Comparison of ENCODE assay signal across 9 cellular contexts in the genomic region with DNA sequence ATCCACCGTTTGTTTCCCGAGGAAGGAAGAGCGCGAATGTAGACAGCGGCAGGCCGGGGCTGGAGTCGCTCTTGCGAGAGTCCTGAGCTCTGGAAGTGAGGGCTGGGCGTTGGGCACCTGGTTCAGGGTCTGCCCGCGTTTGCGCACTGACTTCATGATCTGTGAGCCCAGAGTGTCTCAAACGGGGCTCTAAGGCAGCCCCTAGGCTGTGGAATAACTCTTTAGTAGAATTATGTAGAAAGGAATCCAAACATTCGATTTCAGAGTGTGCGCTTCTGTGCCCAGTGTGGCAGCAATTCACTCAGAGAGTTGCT. TPM values are rescaled to one million over a fixed set of nuclear protein-coding genes. Genes with fewer than 3 reads are reported as not detected.
A peak's percentile ranks its signal among the peaks of the same experiment; 100 is the strongest.
DNase-seq lines count a peak whose midpoint lies in the region; ATAC-seq and TF ChIP-seq lines count a peak whose summit lies in the region.
"Had no signal": no experiment of that assay in that cellular context is flagged by ENCODE, and none has a peak within 500 bp of the region (broad histone marks: within the 10 kb centered on the region; RNA-seq: fewer than 3 reads in every experiment).

No MANE protein-coding gene starts in this region.

- RAD21 ChIA-PET in HCT116 (lab: Charles Lee; ENCODE audit: low non-redundant PET in 1 of 2, low total read pairs in 2 of 2, uncharacterized antibody in 2 of 2, unreplicated experiment in 2 of 2) = no interaction called here

- no peaks in the 10 kb centered on the region for H4K20me1 ChIP-seq in HCT116 (ENCODE audit: insufficient read depth)

- peak overlapping the region; percentile 78 for H2AFZ ChIP-seq in HCT116 (ENCODE audit: low read depth, low read length, poor library complexity, severe bottlenecking)

- H3K27me3 ChIP-seq in HCT116 (ENCODE audit: insufficient read depth, low read length) = no peaks in the 10 kb centered on the region; the same call in 1 of the 2 replicates
- peaks cover 53% of the 10 kb centered on the region for H3K27me3 ChIP-seq in skeletal muscle satellite cell (ENCODE audit: control insufficient read depth, insufficient read depth, low read length)

- TF ChIP-seq RAD21 in HCT116 (IDR thresholded peaks at IDR 0.05; ENCODE audit: low read depth) = no peak

- no peaks in the 10 kb centered on the region for H3K36me3 Mint-ChIP-seq in activated T-helper 2 cell treated with anti-CD3 and anti-CD28 coated beads, Interferon-gamma antibody, Interleukin-2, Interleukin-4, amounts not matched to agents 10 μg/mL and 5 μg/mL and 100 μg/mL, durations not matched to agents 14 hours and 24 hours and 36 hours (ENCODE audit: low read depth)

- ATAC-seq in HCT116 (no peak), HG03108 (IDR thresholded peaks at IDR 0.05; ENCODE audit: unreplicated experiment) (no peak), GM21367 (IDR thresholded peaks at IDR 0.05; ENCODE audit: unreplicated experiment) (no peak)

- TF ChIP-seq POLR2A in HCT116 (IDR thresholded peaks at IDR 0.05; ENCODE audit: borderline replicate concordance, extremely low read depth, insufficient read depth, insufficient read length) = no peak

- H3K4me1 Mint-ChIP-seq in activated T-helper 2 cell treated with anti-CD3 and anti-CD28 coated beads, Interferon-gamma antibody, Interleukin-2, Interleukin-4, amounts not matched to agents 10 μg/mL and 5 μg/mL and 100 μg/mL, durations not matched to agents 14 hours and 24 hours and 36 hours (ENCODE audit: low read depth) = peaks cover 12% of the 10 kb centered on the region

- peak overlapping the region; percentile 42 for H3K4me3 Mint-ChIP-seq in activated T-helper 2 cell treated with anti-CD3 and anti-CD28 coated beads, Interferon-gamma antibody, Interleukin-2, Interleukin-4, amounts not matched to agents 10 μg/mL and 5 μg/mL and 100 μg/mL, durations not matched to agents 14 hours and 24 hours and 36 hours (ENCODE audit: low read depth)

- no peak for TF ChIP-seq CTCF in HCT116 (IDR thresholded peaks at IDR 0.05 in 2 of 3, conservative IDR thresholded peaks at IDR 0.05 in 1 of 3; ENCODE audit: borderline replicate concordance in 1 of 3, insufficient read depth in 1 of 3, low read depth in 2 of 3, low read length in 2 of 3)

- POLR2A ChIA-PET in HCT116 (lab: Charles Lee) = no interaction called here

- peaks cover 56% of the 10 kb centered on the region for H3K27me3 Mint-ChIP-seq in activated T-helper 2 cell treated with anti-CD3 and anti-CD28 coated beads, Interferon-gamma antibody, Interleukin-2, Interleukin-4, amounts not matched to agents 10 μg/mL and 5 μg/mL and 100 μg/mL, durations not matched to agents 14 hours and 24 hours and 36 hours (ENCODE audit: low read depth)

- H3K4me1 ChIP-seq in HCT116 (ENCODE audit: control insufficient read depth in 1 of 2, insufficient read depth in 2 of 2, low read length in 2 of 2) (peaks cover 7 to 26% of the 10 kb centered on the region in 2 experiments; a peak in 3 of 4 replicates), skeletal muscle satellite cell (ENCODE audit: control insufficient read depth, insufficient read depth, low read length) (peaks cover 21% of the 10 kb centered on the region)

- no peak for DNase-seq in HCT116 (ENCODE audit: low read depth, low spot score)
- no peak for DNase-seq in activated T-helper 2 cell treated with anti-CD3 and anti-CD28 coated beads, Interferon-gamma antibody, Interleukin-2, Interleukin-4, amounts not matched to agents 10 μg/mL and 5 μg/mL and 100 μg/mL, durations not matched to agents 14 hours and 24 hours and 36 hours (ENCODE audit: low spot score)
- no peak for DNase-seq in ureter (ENCODE audit: low spot score)
- no peak for DNase-seq in DMS153 (lab: John Stamatoyannopoulos, UW)

- peak overlapping the region; percentile 52 to 72 for H3K4me3 ChIP-seq in HCT116 (replicated peaks in 1 of 2; ENCODE audit: low read depth in 1 of 2, low read length in 2 of 2)
- H3K4me3 ChIP-seq in iPS-18c (ENCODE audit: insufficient read depth, low read depth, low read length) = peak overlapping the region; percentile 59; the same call in 1 of the 2 replicates
- H3K4me3 ChIP-seq in skeletal muscle satellite cell (ENCODE audit: low read length) = peak overlapping the region; percentile 65

- no peak overlapping the region for H3K27ac Mint-ChIP-seq in activated T-helper 2 cell treated with anti-CD3 and anti-CD28 coated beads, Interferon-gamma antibody, Interleukin-2, Interleukin-4, amounts not matched to agents 10 μg/mL and 5 μg/mL and 100 μg/mL, durations not matched to agents 14 hours and 24 hours and 36 hours

- no peak overlapping the region for H3K27ac ChIP-seq in HCT116 (ENCODE audit: low read depth, low read length)

- H3K9me3 ChIP-seq in HCT116 (ENCODE audit: control insufficient read depth in 1 of 2, insufficient read depth in 1 of 2, low read depth in 1 of 2, low read length in 2 of 2) = peaks cover 0 to 6% of the 10 kb centered on the region in 2 experiments; a peak in 1 of 4 replicates
- H3K9me3 ChIP-seq in iPS-18c (ENCODE audit: control insufficient read depth, insufficient read depth, low read length) = no peaks in the 10 kb centered on the region
- no peaks in the 10 kb centered on the region for H3K9me3 ChIP-seq in skeletal muscle satellite cell (replicated peaks; ENCODE audit: low read length)

- no TSS peak for BruUV-seq in HCT116 (replicated peaks; lab: Mats Ljungman, UMichigan)

- H3K9ac ChIP-seq in HCT116 (ENCODE audit: low read length) = peak overlapping the region; percentile 45
- H3K9ac ChIP-seq in skeletal muscle satellite cell (ENCODE audit: low read depth, low read length) = peak overlapping the region; percentile 32

- H3K4me2 ChIP-seq in HCT116 (ENCODE audit: low read length) (peak overlapping the region; percentile 100), skeletal muscle satellite cell (ENCODE audit: low read length) (peak overlapping the region; percentile 86)

- intact Hi-C loops in HCT116 (cut with micrococcal nuclease) = no loop called here
- intact Hi-C loops in activated T-helper 2 cell treated with anti-CD3 and anti-CD28 coated beads, Interferon-gamma antibody, Interleukin-2, Interleukin-4, amounts not matched to agents 10 μg/mL and 5 μg/mL and 100 μg/mL, durations not matched to agents 14 hours and 24 hours and 36 hours (cut with micrococcal nuclease) = no loop called here

- H3K36me3 ChIP-seq in HCT116 (ENCODE audit: control insufficient read depth in 1 of 2, insufficient read depth in 2 of 2, low read length in 2 of 2) (no peaks in the 10 kb centered on the region), skeletal muscle satellite cell (ENCODE audit: insufficient read depth, low read length) (no peaks in the 10 kb centered on the region)

- CTCF ChIA-PET in HCT116 (lab: Charles Lee) = interaction anchor here (1.0 to 1.8 kb wide), 6 partner anchors 30 to 287 kb away, joined by 3 to 7 read pairs (median 4); no protein-coding TSS in a partner anchor

- peaks cover 10% of the 10 kb centered on the region for H3K9me3 Mint-ChIP-seq in activated T-helper 2 cell treated with anti-CD3 and anti-CD28 coated beads, Interferon-gamma antibody, Interleukin-2, Interleukin-4, amounts not matched to agents 10 μg/mL and 5 μg/mL and 100 μg/mL, durations not matched to agents 14 hours and 24 hours and 36 hours

- no peaks in the 10 kb centered on the region for H3K9me2 ChIP-seq in HCT116 (ENCODE audit: insufficient read depth)

- no peaks in the 10 kb centered on the region for H3K79me2 ChIP-seq in HCT116 (ENCODE audit: insufficient read depth, low read length)

TF ChIP-seq in HCT116, 20 proteins besides CTCF, POLR2A, EP300 and RAD21 (continues in another document):
- TF ChIP-seq CBX3 (IDR thresholded peaks at IDR 0.05; ENCODE audit: low read depth) (no peak), POLR2AphosphoS5 (IDR thresholded peaks at IDR 0.05; ENCODE audit: low read depth, low read length) (no peak), SIN3A (IDR thresholded peaks at IDR 0.05; ENCODE audit: low read depth) (no peak), EZH2phosphoT487 (IDR thresholded peaks at IDR 0.05; ENCODE audit: borderline replicate concordance) (no peak), JUND (IDR thresholded peaks at IDR 0.05) (no peak), ZFX (IDR thresholded peaks at IDR 0.05) (no peak)
- TF ChIP-seq, protein P1, sequence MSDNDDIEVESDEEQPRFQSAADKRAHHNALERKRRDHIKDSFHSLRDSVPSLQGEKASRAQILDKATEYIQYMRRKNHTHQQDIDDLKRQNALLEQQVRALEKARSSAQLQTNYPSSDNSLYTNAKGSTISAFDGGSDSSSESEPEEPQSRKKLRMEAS (IDR thresholded peaks at IDR 0.05) = no peak
- TF ChIP-seq, protein P2, sequence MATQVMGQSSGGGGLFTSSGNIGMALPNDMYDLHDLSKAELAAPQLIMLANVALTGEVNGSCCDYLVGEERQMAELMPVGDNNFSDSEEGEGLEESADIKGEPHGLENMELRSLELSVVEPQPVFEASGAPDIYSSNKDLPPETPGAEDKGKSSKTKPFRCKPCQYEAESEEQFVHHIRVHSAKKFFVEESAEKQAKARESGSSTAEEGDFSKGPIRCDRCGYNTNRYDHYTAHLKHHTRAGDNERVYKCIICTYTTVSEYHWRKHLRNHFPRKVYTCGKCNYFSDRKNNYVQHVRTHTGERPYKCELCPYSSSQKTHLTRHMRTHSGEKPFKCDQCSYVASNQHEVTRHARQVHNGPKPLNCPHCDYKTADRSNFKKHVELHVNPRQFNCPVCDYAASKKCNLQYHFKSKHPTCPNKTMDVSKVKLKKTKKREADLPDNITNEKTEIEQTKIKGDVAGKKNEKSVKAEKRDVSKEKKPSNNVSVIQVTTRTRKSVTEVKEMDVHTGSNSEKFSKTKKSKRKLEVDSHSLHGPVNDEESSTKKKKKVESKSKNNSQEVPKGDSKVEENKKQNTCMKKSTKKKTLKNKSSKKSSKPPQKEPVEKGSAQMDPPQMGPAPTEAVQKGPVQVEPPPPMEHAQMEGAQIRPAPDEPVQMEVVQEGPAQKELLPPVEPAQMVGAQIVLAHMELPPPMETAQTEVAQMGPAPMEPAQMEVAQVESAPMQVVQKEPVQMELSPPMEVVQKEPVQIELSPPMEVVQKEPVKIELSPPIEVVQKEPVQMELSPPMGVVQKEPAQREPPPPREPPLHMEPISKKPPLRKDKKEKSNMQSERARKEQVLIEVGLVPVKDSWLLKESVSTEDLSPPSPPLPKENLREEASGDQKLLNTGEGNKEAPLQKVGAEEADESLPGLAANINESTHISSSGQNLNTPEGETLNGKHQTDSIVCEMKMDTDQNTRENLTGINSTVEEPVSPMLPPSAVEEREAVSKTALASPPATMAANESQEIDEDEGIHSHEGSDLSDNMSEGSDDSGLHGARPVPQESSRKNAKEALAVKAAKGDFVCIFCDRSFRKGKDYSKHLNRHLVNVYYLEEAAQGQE (IDR thresholded peaks at IDR 0.05; ENCODE audit: low read depth) = no peak

RNA-seq across cellular contexts. Expression of a gene that starts 0.5 kb away (rescaled TPM):
- total RNA-seq in HCT116 (2021; ENCODE audit: unreplicated experiment) (not detected), ureter (2.0 TPM)
- polyA plus RNA-seq in HCT116 (2012) = not detected in 2 replicates
- total RNA-seq in activated T-helper 2 cell treated with anti-CD3 and anti-CD28 coated beads, Interferon-gamma antibody, Interleukin-2, Interleukin-4, amounts not matched to agents 10 μg/mL and 5 μg/mL and 100 μg/mL, durations not matched to agents 14 hours and 24 hours and 36 hours = not detected in 2 replicates
- total RNA-seq in skeletal muscle satellite cell (2012; rRNA removed) = not detected in 2 replicates
- total RNA-seq: activated CD8-positive, alpha-beta memory T cell treated with anti-CD3 and anti-CD28 coated beads for 36 hours had no signal
